In genomic region chr5:131169810-131170539, GRCh38 we compare ENCODE assay signal across 8 cellular contexts. TPM values are rescaled to one million over a fixed set of nuclear protein-coding genes. Genes with fewer than 3 reads are reported as not detected.
DNase-seq lines count a peak whose midpoint lies in the region; ATAC-seq and TF ChIP-seq lines count a peak whose summit lies in the region.

No MANE protein-coding gene starts in this region.

- H3K9me3 ChIP-seq in SJCRH30 (replicated peaks) (no peaks in the 10 kb centered on the region), gastrocnemius medialis (no peaks in the 10 kb centered on the region)

- H3K4me3 ChIP-seq in SJCRH30 (peak overlapping the region; percentile 63), fibroblast of mammary gland (ENCODE audit: control insufficient read depth, low read depth, low read length) (peak overlapping the region; percentile 84), gastrocnemius medialis (peak overlapping the region; percentile 59 to 83 (median 72))

- ATAC-seq in GM19455 (IDR thresholded peaks at IDR 0.05; ENCODE audit: unreplicated experiment) = peak; percentile 0
- ATAC-seq in gastrocnemius medialis = peak in 1 of 2 donors; percentile 1
- no peak for ATAC-seq in HG02973 (IDR thresholded peaks at IDR 0.05; ENCODE audit: unreplicated experiment)

- TF ChIP-seq POLR2A in gastrocnemius medialis (IDR thresholded peaks at IDR 0.05) = no peak

- no peak for TF ChIP-seq CTCF in fibroblast of mammary gland (conservative IDR thresholded peaks at IDR 0.05; ENCODE audit: control insufficient read depth, insufficient read depth, low read depth, low read length)
- no peak for TF ChIP-seq CTCF in gastrocnemius medialis (IDR thresholded peaks at IDR 0.05 in 4 of 5, conservative IDR thresholded peaks at IDR 0.05 in 1 of 5)

- DNase-seq in SJCRH30 = no peak
- DNase-seq in fibroblast of mammary gland (ENCODE audit: low read depth) = no peak
- no peak for DNase-seq in gastrocnemius medialis
- DNase-seq in T1000 (lab: John Stamatoyannopoulos, UW) = no peak
- no peak for DNase-seq in SK-N-DZ (ENCODE audit: low spot score)
- no peak for DNase-seq in NCI-H1436 (lab: John Stamatoyannopoulos, UW)

- in situ Hi-C loops in gastrocnemius medialis (cut with MboI; ENCODE audit: low sequenced_read_pairs in 4 of 4) = loop anchor here (5.0 to 25.0 kb wide), 7 partner anchors 85 to 592 kb away; partner anchors contain the start of genes CDC42SE2 (in 1 of the 4) and RAPGEF6 (in 1 of the 4)

- H3K27ac ChIP-seq in SJCRH30 (peak overlapping the region; percentile 31; the same call in 1 of the 2 replicates), gastrocnemius medialis (peak overlapping the region; percentile 80 to 90 (median 84))

- H3K4me1 ChIP-seq in SJCRH30 = no peaks in the 10 kb centered on the region
- peaks cover 19 to 24% of the 10 kb centered on the region in 2 donors for H3K4me1 ChIP-seq in gastrocnemius medialis

- intact Hi-C loops in gastrocnemius medialis (cut with DNase I; ENCODE audit: low total_unique reads) = no loop called here

- H3K27me3 ChIP-seq in SJCRH30 = no peaks in the 10 kb centered on the region
- H3K27me3 ChIP-seq in gastrocnemius medialis = no peaks in the 10 kb centered on the region

- H3K36me3 ChIP-seq in SJCRH30 = no peaks in the 10 kb centered on the region
- H3K36me3 ChIP-seq in gastrocnemius medialis = no peaks in the 10 kb centered on the region

RNA-seq across cellular contexts. Expression of gene LYRM7, which starts 0.8 kb away (rescaled TPM):
- 21.1 and 21.8 TPM in 2 replicates for total RNA-seq in SJCRH30 (2014; rRNA removed; shearing (Covaris generic))
- total RNA-seq in gastrocnemius medialis = 10 to 100 TPM in 3 of 4 donors, 1 to 10 TPM in 1; 9.8 to 38.8 (median 14.7) TPM
- 15.4 and 17.6 TPM in 2 replicates for polyA plus RNA-seq in SK-N-DZ (2014; cell fraction: cytosol; rRNA removed)
- 6.4 and 13.2 TPM in 2 replicates for polyA plus RNA-seq in SK-N-DZ (2014; cell fraction: nucleus; rRNA removed)

RNA-seq across cellular contexts. Expression of gene HINT1, which starts 4.9 kb away (rescaled TPM):
- total RNA-seq in SJCRH30 (2014; rRNA removed; shearing (Covaris generic)) = 348 and 350 TPM in 2 replicates
- 100 to 1,000 TPM; 177 to 325 (median 232) TPM for total RNA-seq in gastrocnemius medialis
- polyA plus RNA-seq in SK-N-DZ (2014; cell fraction: cytosol; rRNA removed) = 640 and 713 TPM in 2 replicates
- 378 and 497 TPM in 2 replicates for polyA plus RNA-seq in SK-N-DZ (2014; cell fraction: nucleus; rRNA removed)
